8 cellular contexts compared by ENCODE assay signal in genomic region chr5:36723921-36724320, GRCh38.
DNase-seq lines count a peak whose midpoint lies in the region; ATAC-seq, FAIRE-seq and TF ChIP-seq lines count a peak whose summit lies in the region.

No MANE protein-coding gene starts in this region.

- DNase-seq in GM12891 (ENCODE audit: insufficient read length, low spot score) (no peak), SKM-1 (lab: John Stamatoyannopoulos, UW; ENCODE audit: unreplicated experiment) (no peak), ureter (ENCODE audit: low spot score) (no peak), DMS 273 treated with DMSO at 0.1 percent for 48 hours (lab: John Stamatoyannopoulos, UW) (no peak)
- DNase-seq in stimulated activated CD4-positive, alpha-beta T cell treated with anti-CD3 and anti-CD28 coated beads, Interleukin-15, amount 100 ng/mL, for 24 hours, result no peak

- peak; percentile 47 for ATAC-seq in GM19455 (IDR thresholded peaks at IDR 0.05; ENCODE audit: unreplicated experiment)
- peak; percentile 50 for ATAC-seq in HG03354 (IDR thresholded peaks at IDR 0.05; ENCODE audit: poor library complexity, severe bottlenecking, unreplicated experiment)
- peak; percentile 4 for ATAC-seq in esophagus mucosa

- TF ChIP-seq POLR2A in GM12891 (IDR thresholded peaks at IDR 0.05; ENCODE audit: low read depth, low read length), result peak; percentile 49

- FAIRE-seq in GM12891 (lab: Jason Lieb, UNC), result peak; percentile 90

TF ChIP-seq in GM12891, 5 proteins besides CTCF, POLR2A, EP300 and RAD21:
- TF ChIP-seq POU2F2 (IDR thresholded peaks at IDR 0.05; ENCODE audit: low read depth, low read length) (peak; percentile 58), PAX5 (IDR thresholded peaks at IDR 0.05; ENCODE audit: insufficient read depth, low read length, severe bottlenecking) (no peak), SPI1 (IDR thresholded peaks at IDR 0.05; ENCODE audit: low read depth, low read length) (peak; percentile 60), TAF1 (IDR thresholded peaks at IDR 0.05; ENCODE audit: low read depth, low read length) (peak; percentile 61; the same call in 1 of the 2 replicates), POLR2AphosphoS5 (IDR thresholded peaks at IDR 0.05; ENCODE audit: low read depth, low read length) (peak; percentile 67; the same call in 1 of the 2 replicates)
